Comparison of ENCODE assay signal across 8 cellular contexts in the genomic region with DNA sequence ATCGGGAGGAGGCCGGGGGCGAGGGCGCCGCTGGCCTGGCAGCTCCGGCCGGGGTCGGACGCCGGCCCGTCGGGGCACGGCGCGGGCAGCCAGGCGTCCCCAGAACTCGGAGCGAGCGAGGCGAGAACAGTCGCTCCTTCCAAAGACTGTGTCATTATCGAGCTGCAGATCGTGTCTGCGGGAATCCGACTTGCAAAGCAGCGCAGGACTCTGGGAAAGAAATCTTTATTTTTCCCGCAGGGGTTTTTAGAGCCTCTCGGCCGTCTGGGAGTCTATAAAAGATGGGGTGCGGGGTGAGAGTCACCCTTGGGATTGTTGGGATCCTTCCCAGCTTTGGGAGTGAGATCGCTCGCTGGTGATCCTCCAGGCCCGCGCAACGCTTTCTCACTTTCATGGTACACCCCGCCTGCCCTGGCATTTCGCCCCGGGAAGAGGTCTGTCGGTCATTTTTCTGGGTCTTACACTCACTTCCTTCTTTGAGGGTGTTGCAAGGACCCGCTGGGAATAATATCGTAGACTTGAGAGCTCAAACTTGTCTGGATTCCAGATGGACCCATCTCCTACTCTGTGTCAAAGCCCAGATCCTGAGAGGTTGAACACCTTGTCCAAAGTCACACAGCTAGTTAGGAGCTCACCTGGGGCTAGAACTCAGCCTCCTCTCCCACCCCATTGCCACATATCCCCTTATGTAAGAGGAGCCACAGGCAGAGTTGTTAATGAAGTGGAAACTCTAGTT. TPM values are rescaled to one million over a fixed set of nuclear protein-coding genes. Genes with fewer than 3 reads are reported as not detected.
A peak's percentile ranks its signal among the peaks of the same experiment; 100 is the strongest.
DNase-seq lines count a peak whose midpoint lies in the region; ATAC-seq and TF ChIP-seq lines count a peak whose summit lies in the region.

No MANE protein-coding gene starts in this region.

- no peak for TF ChIP-seq CTCF in osteocyte (IDR thresholded peaks at IDR 0.05)

- peak overlapping the region; percentile 54 for H3K4me3 Mint-ChIP-seq in activated T-helper 2 cell treated with anti-CD3 and anti-CD28 coated beads, Interferon-gamma antibody, Interleukin-2, Interleukin-4, amounts not matched to agents 10 μg/mL and 5 μg/mL and 100 μg/mL, durations not matched to agents 14 hours and 24 hours and 36 hours (ENCODE audit: low read depth)
- H3K4me3 Mint-ChIP-seq in osteocyte (ENCODE audit: unreplicated experiment) = peak overlapping the region; percentile 81

- DNase-seq in Ammon's horn (ENCODE audit: low spot score) (peak; percentile 63), HS-5 (ENCODE audit: low read depth) (peak; percentile 39), Right ventricle myocardium superior (peak; percentile 89), osteocyte (ENCODE audit: extremely low spot score, unreplicated experiment) (no peak), iPS-NIHi7 (ENCODE audit: extremely low spot score) (no peak), activated gamma-delta T cell (lab: John Stamatoyannopoulos, UW) (no peak)
- DNase-seq in activated T-helper 2 cell treated with anti-CD3 and anti-CD28 coated beads, Interferon-gamma antibody, Interleukin-2, Interleukin-4, amounts not matched to agents 10 μg/mL and 5 μg/mL and 100 μg/mL, durations not matched to agents 14 hours and 24 hours and 36 hours (ENCODE audit: low spot score) = no peak

- H3K9me3 Mint-ChIP-seq in activated T-helper 2 cell treated with anti-CD3 and anti-CD28 coated beads, Interferon-gamma antibody, Interleukin-2, Interleukin-4, amounts not matched to agents 10 μg/mL and 5 μg/mL and 100 μg/mL, durations not matched to agents 14 hours and 24 hours and 36 hours = no peaks in the 10 kb centered on the region
- H3K9me3 Mint-ChIP-seq in osteocyte (ENCODE audit: unreplicated experiment) = no peaks in the 10 kb centered on the region

- peaks cover 9% of the 10 kb centered on the region for H3K36me3 Mint-ChIP-seq in activated T-helper 2 cell treated with anti-CD3 and anti-CD28 coated beads, Interferon-gamma antibody, Interleukin-2, Interleukin-4, amounts not matched to agents 10 μg/mL and 5 μg/mL and 100 μg/mL, durations not matched to agents 14 hours and 24 hours and 36 hours (ENCODE audit: low read depth)
- H3K36me3 Mint-ChIP-seq in osteocyte (ENCODE audit: unreplicated experiment) = peaks cover 4% of the 10 kb centered on the region

- peaks cover 25% of the 10 kb centered on the region for H3K4me1 Mint-ChIP-seq in activated T-helper 2 cell treated with anti-CD3 and anti-CD28 coated beads, Interferon-gamma antibody, Interleukin-2, Interleukin-4, amounts not matched to agents 10 μg/mL and 5 μg/mL and 100 μg/mL, durations not matched to agents 14 hours and 24 hours and 36 hours (ENCODE audit: low read depth)
- H3K4me1 Mint-ChIP-seq in osteocyte (ENCODE audit: unreplicated experiment) = peaks cover 54% of the 10 kb centered on the region

- no peak for ATAC-seq in Right ventricle myocardium superior (ENCODE audit: poor library complexity)
- ATAC-seq in GM18517 (IDR thresholded peaks at IDR 0.05; ENCODE audit: unreplicated experiment) = no peak

- H3K27ac Mint-ChIP-seq in activated T-helper 2 cell treated with anti-CD3 and anti-CD28 coated beads, Interferon-gamma antibody, Interleukin-2, Interleukin-4, amounts not matched to agents 10 μg/mL and 5 μg/mL and 100 μg/mL, durations not matched to agents 14 hours and 24 hours and 36 hours = no peak overlapping the region
- peak overlapping the region; percentile 83 for H3K27ac Mint-ChIP-seq in osteocyte (ENCODE audit: unreplicated experiment)

- intact Hi-C loops in activated T-helper 2 cell treated with anti-CD3 and anti-CD28 coated beads, Interferon-gamma antibody, Interleukin-2, Interleukin-4, amounts not matched to agents 10 μg/mL and 5 μg/mL and 100 μg/mL, durations not matched to agents 14 hours and 24 hours and 36 hours (cut with micrococcal nuclease) = loop anchor here (2.0 to 5.0 kb wide), 5 partner anchors 43 to 182 kb away; a partner anchor contains a TSS
- intact Hi-C loops in Right ventricle myocardium superior (cut with DNase I) = no loop called here

- peaks cover 33% of the 10 kb centered on the region for H3K27me3 Mint-ChIP-seq in activated T-helper 2 cell treated with anti-CD3 and anti-CD28 coated beads, Interferon-gamma antibody, Interleukin-2, Interleukin-4, amounts not matched to agents 10 μg/mL and 5 μg/mL and 100 μg/mL, durations not matched to agents 14 hours and 24 hours and 36 hours (ENCODE audit: low read depth)
- H3K27me3 Mint-ChIP-seq in osteocyte (ENCODE audit: unreplicated experiment) = no peaks in the 10 kb centered on the region

RNA-seq across cellular contexts. Expression of a gene that starts 1.0 kb away (rescaled TPM):
- 1.6 and 1.8 TPM in 2 replicates for total RNA-seq in activated T-helper 2 cell treated with anti-CD3 and anti-CD28 coated beads, Interferon-gamma antibody, Interleukin-2, Interleukin-4, amounts not matched to agents 10 μg/mL and 5 μg/mL and 100 μg/mL, durations not matched to agents 14 hours and 24 hours and 36 hours
- total RNA-seq in Right ventricle myocardium superior (26.7 TPM), osteocyte (25.6 and 27.7 TPM in 2 replicates)

RNA-seq across cellular contexts. Expression of a gene that starts 1.5 kb away (rescaled TPM):
- 106 and 108 TPM in 2 replicates for total RNA-seq in activated T-helper 2 cell treated with anti-CD3 and anti-CD28 coated beads, Interferon-gamma antibody, Interleukin-2, Interleukin-4, amounts not matched to agents 10 μg/mL and 5 μg/mL and 100 μg/mL, durations not matched to agents 14 hours and 24 hours and 36 hours
- total RNA-seq in Right ventricle myocardium superior = 34.0 TPM
- total RNA-seq in osteocyte = 70.1 and 71.1 TPM in 2 replicates

RNA-seq across cellular contexts. Expression of a gene that starts 53.8 kb away (rescaled TPM):
- 41.4 and 52.9 TPM in 2 replicates for total RNA-seq in activated T-helper 2 cell treated with anti-CD3 and anti-CD28 coated beads, Interferon-gamma antibody, Interleukin-2, Interleukin-4, amounts not matched to agents 10 μg/mL and 5 μg/mL and 100 μg/mL, durations not matched to agents 14 hours and 24 hours and 36 hours
- total RNA-seq in Right ventricle myocardium superior (18.5 TPM), osteocyte (46.9 and 50.9 TPM in 2 replicates)

RNA-seq across cellular contexts. Expression of a gene that starts 53.9 kb away (rescaled TPM):
- 49.9 and 53.4 TPM in 2 replicates for total RNA-seq in activated T-helper 2 cell treated with anti-CD3 and anti-CD28 coated beads, Interferon-gamma antibody, Interleukin-2, Interleukin-4, amounts not matched to agents 10 μg/mL and 5 μg/mL and 100 μg/mL, durations not matched to agents 14 hours and 24 hours and 36 hours
- total RNA-seq in Right ventricle myocardium superior = 14.5 TPM
- total RNA-seq in osteocyte = 31.9 and 32.4 TPM in 2 replicates

Comparison
In these comparisons a context has a peak if more than half of its experiments do, and no peak if none do; other contexts are left out.
1. DNase-seq: peak in Ammon's horn (single experiment), HS-5 (single experiment) and Right ventricle myocardium superior (single experiment); none in activated T-helper 2 cell treated with anti-CD3 and anti-CD28 coated beads, Interferon-gamma antibody, Interleukin-2, Interleukin-4, amounts not matched to agents 10 μg/mL and 5 μg/mL and 100 μg/mL, durations not matched to agents 14 hours and 24 hours and 36 hours (single experiment), osteocyte (single experiment), iPS-NIHi7 (single experiment) and activated gamma-delta T cell (single experiment).